ENCODE assay signal across 8 cellular contexts in the genomic region with DNA sequence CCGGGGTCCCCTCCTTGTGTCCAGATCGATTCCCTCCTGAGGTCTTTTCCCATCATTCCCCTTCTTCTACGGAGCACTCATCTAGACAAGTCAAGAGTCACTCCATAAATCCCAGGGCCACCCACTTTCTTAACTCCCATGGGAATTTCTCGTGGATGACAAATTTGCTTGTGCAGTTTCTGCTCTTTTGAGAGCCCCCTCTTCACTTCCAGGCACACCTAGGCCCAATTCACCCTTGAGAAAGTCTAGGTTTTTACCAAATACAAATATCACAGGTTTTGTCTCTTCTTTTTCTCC. TPM values are rescaled to one million over a fixed set of nuclear protein-coding genes. Genes with fewer than 3 reads are reported as not detected.
A peak's percentile ranks its signal among the peaks of the same experiment; 100 is the strongest.
DNase-seq lines count a peak whose midpoint lies in the region; ATAC-seq and TF ChIP-seq lines count a peak whose summit lies in the region.

No MANE protein-coding gene starts in this region.

- peaks cover 68% of the 10 kb centered on the region for H3K36me3 Mint-ChIP-seq in GM23338 (ENCODE audit: low read depth)
- no peaks in the 10 kb centered on the region for H3K36me3 Mint-ChIP-seq in T-helper 17 cell (ENCODE audit: low read depth)

- H3K27me3 ChIP-seq in GM23338 (ENCODE audit: insufficient read depth) (no peaks in the 10 kb centered on the region), foreskin keratinocyte (no peaks in the 10 kb centered on the region), skeletal muscle satellite cell (ENCODE audit: control insufficient read depth, insufficient read depth, low read length) (no peaks in the 10 kb centered on the region)

- ATAC-seq in GM23338 (no peak), T-helper 17 cell (no peak), foreskin keratinocyte (no peak), GM21423 (IDR thresholded peaks at IDR 0.05; ENCODE audit: unreplicated experiment) (no peak)

- H3K27me3 Mint-ChIP-seq in GM23338 (ENCODE audit: insufficient read depth, low read depth, poor library complexity) (peaks cover 6% of the 10 kb centered on the region), T-helper 17 cell (no peaks in the 10 kb centered on the region)

- H3K79me2 ChIP-seq in GM23338 (replicated peaks; ENCODE audit: insufficient read depth) = peaks cover 24% of the 10 kb centered on the region

- H3K4me1 ChIP-seq in GM23338 (ENCODE audit: insufficient read depth) (peaks cover 13% of the 10 kb centered on the region), foreskin keratinocyte (peaks cover 7% of the 10 kb centered on the region), skeletal muscle satellite cell (ENCODE audit: control insufficient read depth, insufficient read depth, low read length) (peaks cover 17% of the 10 kb centered on the region)

- H3K27ac Mint-ChIP-seq in GM23338 = peak overlapping the region; percentile 93
- H3K27ac Mint-ChIP-seq in T-helper 17 cell = peak overlapping the region; percentile 94

- TF ChIP-seq CTCF in GM23338 (conservative IDR thresholded peaks at IDR 0.05; ENCODE audit: low read depth in 2 of 2) (no peak), foreskin keratinocyte (conservative IDR thresholded peaks at IDR 0.05) (no peak)

- peak overlapping the region; percentile 89 for H3K4me3 ChIP-seq in GM23338
- peak overlapping the region; percentile 99 for H3K4me3 ChIP-seq in skeletal muscle satellite cell (ENCODE audit: low read length)

- H4K20me1 ChIP-seq in GM23338 (replicated peaks; ENCODE audit: insufficient read depth) = no peaks in the 10 kb centered on the region; the same call in 1 of the 2 replicates

- H3K9ac ChIP-seq in skeletal muscle satellite cell (ENCODE audit: low read depth, low read length) = peak overlapping the region; percentile 100

- H3K9me3 ChIP-seq in T-helper 17 cell (ENCODE audit: control insufficient read depth, low read length, poor library complexity, severe bottlenecking) (no peaks in the 10 kb centered on the region), skeletal muscle satellite cell (replicated peaks; ENCODE audit: low read length) (no peaks in the 10 kb centered on the region)

- no peaks in the 10 kb centered on the region; the same call in 1 of the 2 replicates for H3F3A ChIP-seq in GM23338 (replicated peaks; ENCODE audit: low read depth)

- DNase-seq in GM23338 (ENCODE audit: low spot score) (no peak), T-helper 17 cell (no peak), foreskin keratinocyte (no peak), activated gamma-delta T cell (lab: John Stamatoyannopoulos, UW) (no peak), AG08395 (ENCODE audit: low spot score) (no peak), medulla oblongata (ENCODE audit: extremely low spot score) (no peak)

- H3K27ac ChIP-seq in GM23338 (ENCODE audit: low read depth) (peak overlapping the region; percentile 83), foreskin keratinocyte (peak overlapping the region; percentile 77)

- no peaks in the 10 kb centered on the region for H3K9me2 ChIP-seq in GM23338 (ENCODE audit: insufficient read depth)

- H2AFZ ChIP-seq in GM23338 = peak overlapping the region; percentile 89; the same call in 1 of the 2 replicates

- H3K36me3 ChIP-seq in GM23338 (ENCODE audit: insufficient read depth) (peaks cover 17% of the 10 kb centered on the region), skeletal muscle satellite cell (ENCODE audit: insufficient read depth, low read length) (peaks cover 52% of the 10 kb centered on the region)

- peaks cover 14% of the 10 kb centered on the region for H3K4me1 Mint-ChIP-seq in GM23338
- peaks cover 26% of the 10 kb centered on the region for H3K4me1 Mint-ChIP-seq in T-helper 17 cell

- no peaks in the 10 kb centered on the region; the same call in 2 of the 3 replicates for H3K9me3 Mint-ChIP-seq in GM23338

- H3K4me2 ChIP-seq in GM23338 = peak overlapping the region; percentile 89
- peak overlapping the region; percentile 78 for H3K4me2 ChIP-seq in skeletal muscle satellite cell (ENCODE audit: low read length)

- H3K4me3 Mint-ChIP-seq in GM23338 (peak overlapping the region; percentile 94), T-helper 17 cell (peak overlapping the region; percentile 94)

TF ChIP-seq in GM23338, 12 proteins besides CTCF, POLR2A, EP300 and RAD21:
- TF ChIP-seq ETS1 (IDR thresholded peaks at IDR 0.05) = no peak
- TF ChIP-seq EZH2phosphoT487 (IDR thresholded peaks at IDR 0.05; ENCODE audit: unreplicated experiment) = no peak
- no peak for TF ChIP-seq CREB1 (CRISPR knock-in tag; IDR thresholded peaks at IDR 0.05; ENCODE audit: low read depth)
- no peak for TF ChIP-seq STAT1 (IDR thresholded peaks at IDR 0.05; ENCODE audit: unreplicated experiment)
- no peak for TF ChIP-seq ZNF114 (CRISPR knock-in tag; IDR thresholded peaks at IDR 0.05)
- no peak for TF ChIP-seq EZH2 (IDR thresholded peaks at IDR 0.05; ENCODE audit: low read depth, unreplicated experiment)
- TF ChIP-seq NANOG (IDR thresholded peaks at IDR 0.05; ENCODE audit: borderline replicate concordance) = no peak
- no peak for TF ChIP-seq POLR2AphosphoS5 (IDR thresholded peaks at IDR 0.05; ENCODE audit: low read depth)

RNA-seq across cellular contexts. Expression of gene POLDIP2, which starts 0.5 kb away (rescaled TPM):
- 70.6 and 77.1 TPM in 2 replicates for total RNA-seq in GM23338 (2014; rRNA removed; shearing (Covaris generic))
- polyA plus RNA-seq in GM23338 (2016; fragmentation: Nextera tagmentation; extraction: Ambion mirVana) = 40.7 and 45.7 TPM in 2 replicates
- 10 to 100 TPM; 24.6 to 30.7 TPM for total RNA-seq in T-helper 17 cell
- 88.7 and 93.1 TPM in 2 replicates for total RNA-seq in foreskin keratinocyte
- polyA plus RNA-seq in foreskin keratinocyte = 93.8 and 102 TPM in 2 replicates
- total RNA-seq in skeletal muscle satellite cell (2012; rRNA removed) = 83.1 and 95.0 TPM in 2 replicates

RNA-seq across cellular contexts. Expression of gene SEBOX, which starts 7.2 kb away (rescaled TPM):
- not detected in 2 replicates for total RNA-seq in GM23338 (2014; rRNA removed; shearing (Covaris generic))
- not detected in 2 replicates for polyA plus RNA-seq in GM23338 (2016; fragmentation: Nextera tagmentation; extraction: Ambion mirVana)
- not detected for total RNA-seq in T-helper 17 cell
- not detected in 2 replicates for total RNA-seq in foreskin keratinocyte
- polyA plus RNA-seq in foreskin keratinocyte = not detected in 2 replicates
- total RNA-seq in skeletal muscle satellite cell (2012; rRNA removed) = not detected in 2 replicates

RNA-seq across cellular contexts. Expression of gene VTN, which starts 12.3 kb away (rescaled TPM):
- 0.35 TPM in 1 of 2 replicates, not detected in the other for total RNA-seq in GM23338 (2014; rRNA removed; shearing (Covaris generic))
- polyA plus RNA-seq in GM23338 (2016; fragmentation: Nextera tagmentation; extraction: Ambion mirVana) = 0.16 and 0.17 TPM in 2 replicates
- under 1 TPM in 1 of 2 donors, not detected in 1; 0.90 TPM for total RNA-seq in T-helper 17 cell
- total RNA-seq in foreskin keratinocyte = not detected in 2 replicates
- polyA plus RNA-seq in foreskin keratinocyte = 0.03 TPM in 1 of 2 replicates, not detected in the other
- under 0.01 and 0.25 TPM in 2 replicates for total RNA-seq in skeletal muscle satellite cell (2012; rRNA removed)

RNA-seq across cellular contexts. Expression of gene SARM1, which starts 13.6 kb away (rescaled TPM):
- total RNA-seq in GM23338 (2014; rRNA removed; shearing (Covaris generic)) = 10.4 and 15.3 TPM in 2 replicates
- 0.89 and 1.4 TPM in 2 replicates for polyA plus RNA-seq in GM23338 (2016; fragmentation: Nextera tagmentation; extraction: Ambion mirVana)
- 10 to 100 TPM; 24.4 to 26.1 TPM for total RNA-seq in T-helper 17 cell
- total RNA-seq in foreskin keratinocyte = 0.53 and 0.61 TPM in 2 replicates
- 0.58 and 0.65 TPM in 2 replicates for polyA plus RNA-seq in foreskin keratinocyte
- total RNA-seq in skeletal muscle satellite cell (2012; rRNA removed) = 3.8 and 6.8 TPM in 2 replicates

RNA-seq across cellular contexts. Expression of gene TNFAIP1, which starts 22.3 kb away (rescaled TPM):
- 8.9 and 13.1 TPM in 2 replicates for total RNA-seq in GM23338 (2014; rRNA removed; shearing (Covaris generic))
- polyA plus RNA-seq in GM23338 (2016; fragmentation: Nextera tagmentation; extraction: Ambion mirVana) = 6.3 and 6.4 TPM in 2 replicates
- 10 to 100 TPM in 1 of 2 donors, 1 to 10 TPM in 1; 8.8 to 14.0 TPM for total RNA-seq in T-helper 17 cell
- 56.1 and 59.0 TPM in 2 replicates for total RNA-seq in foreskin keratinocyte
- polyA plus RNA-seq in foreskin keratinocyte = 33.5 and 35.0 TPM in 2 replicates
- 16.5 and 23.6 TPM in 2 replicates for total RNA-seq in skeletal muscle satellite cell (2012; rRNA removed)
